8 cellular contexts compared by ENCODE assay signal in genomic region chr14:31561155-31561846, GRCh38. TPM values are rescaled to one million over a fixed set of nuclear protein-coding genes. Genes with fewer than 3 reads are reported as not detected.
DNase-seq lines count a peak whose midpoint lies in the region; ATAC-seq and TF ChIP-seq lines count a peak whose summit lies in the region.

Gene NUBPL, plus strand, starts transcription at chr14:31561404. Its CDS starts 36 bp downstream, at chr14:31561440.

- POLR2A ChIA-PET in activated CD4-positive, alpha-beta memory T cell treated with anti-CD3 and anti-CD28 coated beads for 36 hours (lab: Charles Lee) = no interaction called here

- H3K9ac ChIP-seq in duodenal mucosa (ENCODE audit: low read depth in 1 of 2, low read length in 2 of 2) = peak within 1 kb of the TSS; percentile 78 to 99

- H3K4me1 Mint-ChIP-seq in activated CD4-positive, alpha-beta memory T cell treated with anti-CD3 and anti-CD28 coated beads for 36 hours (ENCODE audit: low read depth) = peaks cover 20% of the 10 kb centered on the region

- H3K27ac Mint-ChIP-seq in activated CD4-positive, alpha-beta memory T cell treated with anti-CD3 and anti-CD28 coated beads for 36 hours = peak within 1 kb of the TSS; percentile 93

- H3K36me3 ChIP-seq in duodenal mucosa (ENCODE audit: control insufficient read depth in 1 of 2, insufficient read depth in 2 of 2, low read length in 2 of 2) = no peaks in the 10 kb centered on the region

- peaks cover 0 to 5% of the 10 kb centered on the region in 2 donors for H3K4me1 ChIP-seq in duodenal mucosa (ENCODE audit: control insufficient read depth in 1 of 2, insufficient read depth in 2 of 2, low read length in 2 of 2)

- CTCF ChIA-PET in activated CD4-positive, alpha-beta memory T cell treated with anti-CD3 and anti-CD28 coated beads for 36 hours (lab: Charles Lee) = no interaction called here

- H3K27ac ChIP-seq in C4-2B = peak within 1 kb of the TSS; percentile 86
- H3K27ac ChIP-seq in duodenal mucosa (ENCODE audit: low read depth, low read length) = peak within 1 kb of the TSS; percentile 76

- TF ChIP-seq POLR2A in lower leg skin (IDR thresholded peaks at IDR 0.05) = no peak

- no peaks in the 10 kb centered on the region for H3K27me3 ChIP-seq in duodenal mucosa (ENCODE audit: control insufficient read depth in 1 of 2, insufficient read depth in 2 of 2, low read length in 2 of 2)

- DNase-seq in NCI-H774 (lab: John Stamatoyannopoulos, UW) = peak; percentile 92
- DNase-seq in activated CD4-positive, alpha-beta memory T cell treated with anti-CD3 and anti-CD28 coated beads for 36 hours = peak; percentile 98
- DNase-seq in lower leg skin (ENCODE audit: low spot score in 2 of 2) = peak; percentile 96 to 99
- DNase-seq in stimulated activated CD4-positive, alpha-beta T cell treated with anti-CD3 and anti-CD28 coated beads, Interleukin-4, amount 100 ng/mL, for 48 hours (ENCODE audit: low read depth in 2 of 2) = peak; percentile 93

- 0 to 2% methylated on average over 34 of the region's 34 CpGs for WGBS in lower leg skin, 2 donors

- peaks cover 7% of the 10 kb centered on the region for H3K36me3 Mint-ChIP-seq in activated CD4-positive, alpha-beta memory T cell treated with anti-CD3 and anti-CD28 coated beads for 36 hours

- TF ChIP-seq CTCF in C4-2B (conservative IDR thresholded peaks at IDR 0.05) = no peak
- peak in 1 of 3 donors; percentile 59 for TF ChIP-seq CTCF in lower leg skin (IDR thresholded peaks at IDR 0.05)

- H3K4me3 ChIP-seq in duodenal mucosa (ENCODE audit: low read depth in 1 of 2, low read length in 2 of 2) = peak within 1 kb of the TSS; percentile 94 to 99
- H3K4me3 ChIP-seq in lower leg skin (ENCODE audit: low read depth, poor library complexity, severe bottlenecking) = peak within 1 kb of the TSS; percentile 90

- H3K9me3 Mint-ChIP-seq in activated CD4-positive, alpha-beta memory T cell treated with anti-CD3 and anti-CD28 coated beads for 36 hours = no peaks in the 10 kb centered on the region

- peak; percentile 96 for ATAC-seq in GM19395 (IDR thresholded peaks at IDR 0.05; ENCODE audit: unreplicated experiment)
- peak; percentile 94 for ATAC-seq in HG03565 (IDR thresholded peaks at IDR 0.05; ENCODE audit: unreplicated experiment)

- H3K4me3 Mint-ChIP-seq in activated CD4-positive, alpha-beta memory T cell treated with anti-CD3 and anti-CD28 coated beads for 36 hours = peak within 1 kb of the TSS; percentile 95

- intact Hi-C loops in activated CD4-positive, alpha-beta memory T cell treated with anti-CD3 and anti-CD28 coated beads for 36 hours (cut with micrococcal nuclease) = loop anchor here (1.0 to 5.0 kb wide), 8 partner anchors 104 to 691 kb away; partner anchors contain the start of genes ARHGAP5, DTD2 and RNU6-8
- intact Hi-C loops in lower leg skin (cut with DNase I; ENCODE audit: low total_unique reads) = no loop called here

- H3K27me3 Mint-ChIP-seq in activated CD4-positive, alpha-beta memory T cell treated with anti-CD3 and anti-CD28 coated beads for 36 hours = peaks cover 1% of the 10 kb centered on the region

- H3K9me3 ChIP-seq in duodenal mucosa (ENCODE audit: control insufficient read depth in 1 of 2, low read length in 2 of 2) = no peaks in the 10 kb centered on the region

RNA-seq across cellular contexts. Expression of gene NUBPL, which starts in this region (rescaled TPM):
- total RNA-seq in activated CD4-positive, alpha-beta memory T cell treated with anti-CD3 and anti-CD28 coated beads for 36 hours = 1 to 10 TPM; 6.9 to 9.1 TPM
- 1 to 10 TPM; 5.7 to 9.2 (median 7.2) TPM for total RNA-seq in lower leg skin

Comparison
In these comparisons a context has a peak if more than half of its experiments do, and no peak if none do; other contexts are left out.
1. Peak in every context shown above with its lines: DNase-seq, ATAC-seq, H3K4me3 ChIP-seq and H3K27ac ChIP-seq.